1 cellular context compared by ENCODE assay signal in the genomic region with DNA sequence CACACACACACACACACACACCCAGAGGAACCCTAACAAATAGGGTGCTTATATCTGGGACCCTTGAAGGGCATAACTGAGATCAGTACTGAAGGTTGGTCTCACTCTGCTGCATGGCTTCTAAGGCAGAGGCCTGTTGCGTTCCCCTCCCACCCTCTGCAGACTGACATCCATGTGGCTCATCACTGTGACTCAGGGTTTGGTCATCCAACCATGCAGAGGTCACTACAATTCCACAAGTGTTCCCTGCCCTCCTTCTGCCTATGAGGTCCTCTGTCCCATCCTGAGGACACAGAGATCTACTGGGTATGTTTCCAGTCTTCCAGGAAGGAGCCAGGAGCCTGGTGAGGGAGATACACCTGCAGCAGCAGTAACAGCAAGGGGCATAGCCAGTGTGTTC.
TF ChIP-seq lines count a peak whose summit lies in the region.

No MANE protein-coding gene starts in this region.

TF ChIP-seq in IMR-90, 13 proteins besides CTCF, POLR2A, EP300 and RAD21:
- TF ChIP-seq FOS (IDR thresholded peaks at IDR 0.05; ENCODE audit: low read depth, low read length): no peak
- no peak for TF ChIP-seq CHD1 (IDR thresholded peaks at IDR 0.05; ENCODE audit: low read depth, low read length)
- TF ChIP-seq MAFK (IDR thresholded peaks at IDR 0.05; ENCODE audit: low read depth, low read length): no peak
- no peak for TF ChIP-seq MAZ (IDR thresholded peaks at IDR 0.05; ENCODE audit: borderline replicate concordance, low read depth, low read length)
- no peak for TF ChIP-seq ELK1 (IDR thresholded peaks at IDR 0.05; ENCODE audit: borderline replicate concordance, low read depth, low read length)
- no peak for TF ChIP-seq CEBPB (IDR thresholded peaks at IDR 0.05; ENCODE audit: low read depth, low read length)
- TF ChIP-seq RFX5 (IDR thresholded peaks at IDR 0.05; ENCODE audit: low read depth, low read length): no peak
- no peak for TF ChIP-seq MXI1 (IDR thresholded peaks at IDR 0.05; ENCODE audit: borderline replicate concordance, low read depth, low read length)
- no peak for TF ChIP-seq RCOR1 (IDR thresholded peaks at IDR 0.05; ENCODE audit: insufficient replicate concordance, low read length)
- TF ChIP-seq NFE2L2 (IDR thresholded peaks at IDR 0.05; ENCODE audit: low read depth, low read length): no peak
- no peak for TF ChIP-seq BHLHE40 (IDR thresholded peaks at IDR 0.05; ENCODE audit: low read depth, low read length)
- no peak for TF ChIP-seq SMC3 (IDR thresholded peaks at IDR 0.05; ENCODE audit: low read depth, low read length)
- TF ChIP-seq, protein P1, sequence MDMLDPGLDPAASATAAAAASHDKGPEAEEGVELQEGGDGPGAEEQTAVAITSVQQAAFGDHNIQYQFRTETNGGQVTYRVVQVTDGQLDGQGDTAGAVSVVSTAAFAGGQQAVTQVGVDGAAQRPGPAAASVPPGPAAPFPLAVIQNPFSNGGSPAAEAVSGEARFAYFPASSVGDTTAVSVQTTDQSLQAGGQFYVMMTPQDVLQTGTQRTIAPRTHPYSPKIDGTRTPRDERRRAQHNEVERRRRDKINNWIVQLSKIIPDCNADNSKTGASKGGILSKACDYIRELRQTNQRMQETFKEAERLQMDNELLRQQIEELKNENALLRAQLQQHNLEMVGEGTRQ (IDR thresholded peaks at IDR 0.05; ENCODE audit: low read depth, low read length): no peak
